Comparison of ENCODE assay signal across 9 cellular contexts in genomic region chr19:57465680-57466381, GRCh38. TPM values are rescaled to one million over a fixed set of nuclear protein-coding genes. Genes with fewer than 3 reads are reported as not detected.
A peak's percentile ranks its signal among the peaks of the same experiment; 100 is the strongest.
DNase-seq lines count a peak whose midpoint lies in the region; ATAC-seq and TF ChIP-seq lines count a peak whose summit lies in the region.
"Had no signal": no experiment of that assay in that cellular context is flagged by ENCODE, and none has a peak within 500 bp of the region (broad histone marks: within the 10 kb centered on the region; RNA-seq: fewer than 3 reads in every experiment).

No MANE protein-coding gene starts in this region.

- CTCF ChIA-PET in activated CD4-positive, alpha-beta T cell treated with anti-CD3 and anti-CD28 coated beads, Interleukin-2, amount 10 ng/mL, durations not matched to agents 7 days and 5 days (lab: Charles Lee), result interaction anchor here (0.6 to 0.7 kb wide), 3 partner anchors 27 to 534 kb away, joined by 3 to 4 read pairs (median 4); no protein-coding TSS in a partner anchor

- H3K36me3 Mint-ChIP-seq in activated CD4-positive, alpha-beta T cell treated with anti-CD3 and anti-CD28 coated beads, Interleukin-2, amount 10 ng/mL, durations not matched to agents 7 days and 5 days (ENCODE audit: low read depth), result peaks cover 19% of the 10 kb centered on the region

- DNase-seq in G401 (ENCODE audit: low spot score), result peak; percentile 10
- DNase-seq in activated CD4-positive, alpha-beta T cell treated with anti-CD3 and anti-CD28 coated beads, Interleukin-2, amount 10 ng/mL, durations not matched to agents 7 days and 5 days, result peak; percentile 50
- DNase-seq in left kidney (ENCODE audit: low read depth, low spot score), result peak; percentile 13
- DNase-seq in kidney glomerular epithelial cell (lab: John Stamatoyannopoulos, UW), result no peak
- DNase-seq in NCI-H446 treated with DMSO at 0.1 percent for 48 hours (lab: John Stamatoyannopoulos, UW), result no peak
- DNase-seq in GM03348 (ENCODE audit: low spot score), result no peak

- H3K9me3 Mint-ChIP-seq in activated CD4-positive, alpha-beta T cell treated with anti-CD3 and anti-CD28 coated beads, Interleukin-2, amount 10 ng/mL, durations not matched to agents 7 days and 5 days, result peaks cover 60% of the 10 kb centered on the region

- no peaks in the 10 kb centered on the region for H3K27me3 Mint-ChIP-seq in activated CD4-positive, alpha-beta T cell treated with anti-CD3 and anti-CD28 coated beads, Interleukin-2, amount 10 ng/mL, durations not matched to agents 7 days and 5 days
- H3K27me3 Mint-ChIP-seq: natural killer cell treated with Interleukin-12 subunit alpha and Interleukin-12 subunit beta and Interleukin-15 and Interleukin-18, amount 100 ng/mL, for 72 hours had no signal

- POLR2A ChIA-PET in activated CD4-positive, alpha-beta T cell treated with anti-CD3 and anti-CD28 coated beads, Interleukin-2, amount 10 ng/mL, durations not matched to agents 7 days and 5 days (lab: Charles Lee), result no interaction called here

- in situ Hi-C loops in G401 (cut with HindIII; ENCODE audit: low sequenced_read_pairs), result no loop called here

- TF ChIP-seq CTCF in LNCAP (IDR thresholded peaks at IDR 0.05), result peak; percentile 43; the same call in 1 of the 2 replicates

- no peaks in the 10 kb centered on the region for H3K4me1 Mint-ChIP-seq in activated CD4-positive, alpha-beta T cell treated with anti-CD3 and anti-CD28 coated beads, Interleukin-2, amount 10 ng/mL, durations not matched to agents 7 days and 5 days

- H3K27ac Mint-ChIP-seq in activated CD4-positive, alpha-beta T cell treated with anti-CD3 and anti-CD28 coated beads, Interleukin-2, amount 10 ng/mL, durations not matched to agents 7 days and 5 days, result no peak overlapping the region
- H3K27ac Mint-ChIP-seq: natural killer cell treated with Interleukin-12 subunit alpha and Interleukin-12 subunit beta and Interleukin-15 and Interleukin-18, amount 100 ng/mL, for 72 hours had no signal

- ATAC-seq in HG02588 (IDR thresholded peaks at IDR 0.05; ENCODE audit: unreplicated experiment), result no peak

- H3K4me3 Mint-ChIP-seq in activated CD4-positive, alpha-beta T cell treated with anti-CD3 and anti-CD28 coated beads, Interleukin-2, amount 10 ng/mL, durations not matched to agents 7 days and 5 days, result no peak overlapping the region
- H3K4me3 Mint-ChIP-seq: natural killer cell treated with Interleukin-12 subunit alpha and Interleukin-12 subunit beta and Interleukin-15 and Interleukin-18, amount 100 ng/mL, for 72 hours had no signal

RNA-seq across cellular contexts. Expression of gene VN1R1, which starts 8.9 kb away (rescaled TPM):
- not detected in 2 replicates for total RNA-seq in G401 (2014; rRNA removed; shearing (Covaris generic))
- total RNA-seq in activated CD4-positive, alpha-beta T cell treated with anti-CD3 and anti-CD28 coated beads, Interleukin-2, amount 10 ng/mL, durations not matched to agents 7 days and 5 days, result under 1 TPM; 0.15 to 0.21 TPM

RNA-seq across cellular contexts. Expression of gene ZNF772, which starts 11.5 kb away (rescaled TPM):
- total RNA-seq in G401 (2014; rRNA removed; shearing (Covaris generic)), result 3.3 and 9.1 TPM in 2 replicates
- total RNA-seq in activated CD4-positive, alpha-beta T cell treated with anti-CD3 and anti-CD28 coated beads, Interleukin-2, amount 10 ng/mL, durations not matched to agents 7 days and 5 days, result 1 to 10 TPM; 9.0 to 9.2 TPM

RNA-seq across cellular contexts. Expression of gene ZNF419, which starts 21.7 kb away (rescaled TPM):
- total RNA-seq in G401 (2014; rRNA removed; shearing (Covaris generic)), result 4.9 and 9.2 TPM in 2 replicates
- 10 to 100 TPM in 1 of 2 experiments, 1 to 10 TPM in 1; 9.8 to 11.4 TPM for total RNA-seq in activated CD4-positive, alpha-beta T cell treated with anti-CD3 and anti-CD28 coated beads, Interleukin-2, amount 10 ng/mL, durations not matched to agents 7 days and 5 days

RNA-seq across cellular contexts. Expression of gene ZNF749, which starts 30.7 kb away (rescaled TPM):
- total RNA-seq in G401 (2014; rRNA removed; shearing (Covaris generic)), result 6.6 and 16.3 TPM in 2 replicates
- 10 to 100 TPM; 11.2 to 12.5 TPM for total RNA-seq in activated CD4-positive, alpha-beta T cell treated with anti-CD3 and anti-CD28 coated beads, Interleukin-2, amount 10 ng/mL, durations not matched to agents 7 days and 5 days

RNA-seq across cellular contexts. Expression of gene ZNF773, which starts 33.9 kb away (rescaled TPM):
- total RNA-seq in G401 (2014; rRNA removed; shearing (Covaris generic)), result 3.8 and 11.8 TPM in 2 replicates
- total RNA-seq in activated CD4-positive, alpha-beta T cell treated with anti-CD3 and anti-CD28 coated beads, Interleukin-2, amount 10 ng/mL, durations not matched to agents 7 days and 5 days, result 10 to 100 TPM; 10.6 to 11.0 TPM

Comparison
In these comparisons a context has a peak if more than half of its experiments do, and no peak if none do; other contexts are left out.
1. DNase-seq: peak in G401 (single experiment), activated CD4-positive, alpha-beta T cell treated with anti-CD3 and anti-CD28 coated beads, Interleukin-2, amount 10 ng/mL, durations not matched to agents 7 days and 5 days (single experiment) and left kidney (single experiment); none in kidney glomerular epithelial cell (single experiment), NCI-H446 treated with DMSO at 0.1 percent for 48 hours (single experiment) and GM03348 (single experiment).